ENCODE assay signal across 16 cellular contexts in genomic region chr1:244820131-244820530, GRCh38.
"Had no signal": no experiment of that assay in that cellular context is flagged by ENCODE, and none has a peak within 500 bp of the region (broad histone marks: within the 10 kb centered on the region; RNA-seq: fewer than 3 reads in every experiment).

No MANE protein-coding gene starts in this region.

- H3K4me3 ChIP-seq: colonic mucosa, pancreas, stomach had no signal

- H3K36me3 Mint-ChIP-seq: type B pancreatic cell had no signal

- H3K27ac ChIP-seq: colonic mucosa, pancreas, stomach had no signal

- H3K4me3 Mint-ChIP-seq: nephron; stimulated activated naive B cell treated with anti-CD40 and anti-IgM and Interleukin-4, amounts not matched to agents 10 μg/mL and 1 μg/mL and 100 μg/mL, for 72 hours; type B pancreatic cell had no signal

- H3K4me1 ChIP-seq: colonic mucosa, pancreas, stomach had no signal

- H3K4me1 Mint-ChIP-seq: nephron had no signal

- H3K27me3 Mint-ChIP-seq: stimulated activated naive B cell treated with anti-CD40 and anti-IgM and Interleukin-4, amounts not matched to agents 10 μg/mL and 1 μg/mL and 100 μg/mL, for 72 hours had no signal

- H3K9me3 ChIP-seq: colonic mucosa, pancreas, stomach had no signal

- H3K36me3 ChIP-seq: colonic mucosa, pancreas, stomach had no signal

- ATAC-seq: pancreas; right cardiac atrium; stimulated activated naive B cell treated with anti-CD40 and anti-IgM and Interleukin-4, amounts not matched to agents 10 μg/mL and 1 μg/mL and 100 μg/mL, for 72 hours had no signal

- H3K27me3 ChIP-seq: colonic mucosa, pancreas, stomach had no signal

- DNase-seq: colonic mucosa; effector CD4-positive, alpha-beta T cell; foreskin melanocyte; head of caudate nucleus; hippocampal formation; kidney glomerular epithelial cell; midbrain; occipital lobe; pancreas; right cardiac atrium; stimulated activated CD4-positive, alpha-beta T cell treated with anti-CD3 and anti-CD28 coated beads, Interleukin-4, amount 100 ng/mL, for 24 hours; stimulated activated naive B cell treated with anti-CD40 and anti-IgM and Interleukin-4, amounts not matched to agents 10 μg/mL and 1 μg/mL and 100 μg/mL, for 72 hours; stomach had no signal

- H3K9me3 Mint-ChIP-seq: nephron; stimulated activated naive B cell treated with anti-CD40 and anti-IgM and Interleukin-4, amounts not matched to agents 10 μg/mL and 1 μg/mL and 100 μg/mL, for 72 hours; type B pancreatic cell had no signal

- H3K27ac Mint-ChIP-seq: nephron; progenitor cell of endocrine pancreas; stimulated activated naive B cell treated with anti-CD40 and anti-IgM and Interleukin-4, amounts not matched to agents 10 μg/mL and 1 μg/mL and 100 μg/mL, for 72 hours; type B pancreatic cell had no signal
